1 cellular context compared by ENCODE assay signal in the genomic region with DNA sequence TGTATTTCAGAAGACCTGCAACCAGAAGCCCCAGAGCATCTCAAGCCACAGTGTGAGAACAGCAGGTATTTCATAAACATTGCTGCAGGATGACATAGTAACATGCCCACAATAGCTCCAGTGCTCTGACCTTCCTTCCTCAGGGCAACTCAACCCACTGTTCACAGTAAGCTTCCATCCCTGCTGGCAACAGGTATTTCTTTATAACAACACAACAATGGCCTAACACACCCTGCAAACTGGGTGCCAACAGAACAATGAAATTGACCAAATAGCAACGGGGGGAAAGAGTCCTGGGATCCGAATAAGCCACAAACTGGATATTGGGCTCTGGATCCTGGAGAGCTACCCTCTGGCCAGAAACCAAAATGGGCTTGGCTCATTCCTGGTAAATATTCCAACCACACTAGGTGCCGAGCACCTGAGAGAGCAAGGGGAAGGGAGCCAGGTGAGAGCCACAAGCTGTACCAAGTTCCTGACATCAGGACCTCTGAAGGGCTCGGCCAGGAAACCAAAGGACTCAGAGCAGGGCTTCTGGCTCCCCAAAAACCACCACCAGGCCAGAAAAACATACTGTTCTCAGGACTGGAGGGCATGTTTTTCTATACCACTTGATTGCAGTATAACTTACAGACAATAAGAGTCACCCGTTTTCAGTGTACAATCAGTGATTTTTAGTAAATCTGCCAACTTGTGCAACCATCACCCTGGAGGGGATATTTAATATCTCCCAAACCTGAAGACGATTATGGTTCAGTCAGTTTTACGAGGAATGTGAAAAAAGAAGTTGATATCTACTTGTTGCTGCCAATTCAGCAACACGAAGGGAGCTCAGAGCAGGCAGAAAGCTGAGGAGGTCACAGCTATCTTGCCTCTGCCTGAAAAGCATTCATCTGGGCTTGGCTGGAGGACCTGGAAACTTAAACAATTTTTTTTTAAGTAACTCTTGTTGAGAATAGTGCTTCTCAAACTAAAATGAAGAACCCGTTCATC.
TF ChIP-seq lines count a peak whose summit lies in the region.

No MANE protein-coding gene starts in this region.

TF ChIP-seq in IMR-90, 13 proteins besides CTCF, POLR2A, EP300 and RAD21 (continued from another document):
- TF ChIP-seq SMC3 (IDR thresholded peaks at IDR 0.05; ENCODE audit: low read depth, low read length): no peak
- TF ChIP-seq, protein P1, sequence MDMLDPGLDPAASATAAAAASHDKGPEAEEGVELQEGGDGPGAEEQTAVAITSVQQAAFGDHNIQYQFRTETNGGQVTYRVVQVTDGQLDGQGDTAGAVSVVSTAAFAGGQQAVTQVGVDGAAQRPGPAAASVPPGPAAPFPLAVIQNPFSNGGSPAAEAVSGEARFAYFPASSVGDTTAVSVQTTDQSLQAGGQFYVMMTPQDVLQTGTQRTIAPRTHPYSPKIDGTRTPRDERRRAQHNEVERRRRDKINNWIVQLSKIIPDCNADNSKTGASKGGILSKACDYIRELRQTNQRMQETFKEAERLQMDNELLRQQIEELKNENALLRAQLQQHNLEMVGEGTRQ (IDR thresholded peaks at IDR 0.05; ENCODE audit: low read depth, low read length): no peak
